8 cellular contexts compared by ENCODE assay signal in the genomic region with DNA sequence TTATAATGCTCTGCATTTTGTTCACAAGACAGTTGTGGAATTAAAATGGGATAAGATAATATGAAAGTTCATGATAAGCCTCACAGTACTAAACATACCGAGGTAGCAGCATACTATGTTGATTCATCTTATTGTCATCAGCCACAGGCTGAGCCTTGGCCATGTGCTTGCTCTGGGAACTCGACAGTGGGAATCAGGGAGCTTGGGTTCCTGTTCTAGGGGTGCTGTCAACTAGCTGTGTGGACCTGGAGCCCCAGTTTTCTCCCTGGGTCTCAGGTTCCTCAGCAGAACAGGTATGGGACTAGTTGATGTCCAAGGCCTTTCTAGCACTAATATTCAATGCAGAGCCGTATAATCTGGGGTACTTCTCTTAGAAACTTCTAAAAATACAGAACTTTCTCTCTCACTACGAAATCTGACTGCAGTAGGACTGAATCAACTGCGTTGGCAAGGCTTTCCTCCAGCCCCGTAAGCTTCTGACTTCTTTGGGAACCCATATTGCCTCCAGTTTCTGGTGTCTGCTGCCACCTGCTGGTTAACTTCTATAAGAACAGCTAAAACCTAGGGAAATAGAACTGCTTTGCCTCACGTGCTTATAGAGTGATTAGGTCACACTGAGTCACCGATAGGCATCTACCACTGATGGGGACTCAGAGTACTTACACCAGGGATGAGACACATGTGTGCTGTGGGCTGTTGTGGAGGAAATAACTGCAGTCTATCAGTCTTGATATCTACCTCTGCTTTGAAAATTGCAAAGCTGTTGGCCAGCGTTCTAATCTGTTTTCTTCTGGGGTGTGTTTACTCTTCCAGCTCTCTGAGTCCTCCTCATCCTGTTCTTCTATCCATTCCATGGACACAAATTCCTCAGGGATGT.
DNase-seq lines count a peak whose midpoint lies in the region; ATAC-seq and TF ChIP-seq lines count a peak whose summit lies in the region.

No MANE protein-coding gene starts in this region.

- DNase-seq in G401 (ENCODE audit: low spot score) (peak; percentile 90), NCI-H1930 (lab: John Stamatoyannopoulos, UW) (peak; percentile 57 to 70), T-helper 22 cell (ENCODE audit: low read depth) (peak; percentile 55), ascending aorta (ENCODE audit: low spot score in 2 of 2) (peak; percentile 30 to 85), hepatic stellate cell (ENCODE audit: low spot score) (peak; percentile 76), sciatic nerve (ENCODE audit: low spot score) (peak; percentile 85)

- ATAC-seq in HG02623 (IDR thresholded peaks at IDR 0.05; ENCODE audit: unreplicated experiment) (peak; percentile 39), sciatic nerve (peak; percentile 89), GM19351 (IDR thresholded peaks at IDR 0.05; ENCODE audit: unreplicated experiment) (no peak)

- H3K36me3 ChIP-seq in ascending aorta = peaks cover 4 to 23% of the 10 kb centered on the region in 2 donors

- no peaks in the 10 kb centered on the region for H3K27me3 ChIP-seq in ascending aorta

- peak overlapping the region; percentile 30 to 35 for H3K27ac ChIP-seq in ascending aorta

- in situ Hi-C loops in G401 (cut with HindIII; ENCODE audit: low sequenced_read_pairs) = no loop called here

- peak; percentile 82 to 90 (median 86) for TF ChIP-seq CTCF in ascending aorta (IDR thresholded peaks at IDR 0.05)

- peak overlapping the region in 1 of 2 donors; percentile 24 for H3K4me3 ChIP-seq in ascending aorta

- intact Hi-C loops in ascending aorta (cut with DNase I) (loop anchor here (1.0 to 10.0 kb wide), 2 partner anchors 261 to 441 kb away; partner anchors contain the start of gene SMG7), sciatic nerve (cut with DNase I) (loop anchor here (5.0 kb wide), 1 partner anchor 264 kb away; the partner anchor contains the start of gene APOBEC4)

- H3K9me3 ChIP-seq in ascending aorta = no peaks in the 10 kb centered on the region

- H3K4me1 ChIP-seq in ascending aorta = peaks cover 0 to 4% of the 10 kb centered on the region in 2 donors
